In genomic region chr4:87497141-87497540, GRCh38 we compare ENCODE assay signal across 10 cellular contexts. TPM values are rescaled to one million over a fixed set of nuclear protein-coding genes. Genes with fewer than 3 reads are reported as not detected.
DNase-seq lines count a peak whose midpoint lies in the region; FAIRE-seq and TF ChIP-seq lines count a peak whose summit lies in the region.
"Had no signal": no experiment of that assay in that cellular context is flagged by ENCODE, and none has a peak within 500 bp of the region (broad histone marks: within the 10 kb centered on the region; RNA-seq: fewer than 3 reads in every experiment).

No MANE protein-coding gene starts in this region.

- no peaks in the 10 kb centered on the region for H4K20me1 ChIP-seq in endothelial cell of umbilical vein (replicated peaks; ENCODE audit: control insufficient read depth, extremely low read depth, insufficient read depth, low read length)

- H3K27me3 Mint-ChIP-seq in activated CD4-positive, alpha-beta T cell treated with anti-CD3 and anti-CD28 coated beads, Interleukin-2, amount 10 ng/mL, durations not matched to agents 24 days and 14 days: peaks cover 3% of the 10 kb centered on the region
- H3K27me3 Mint-ChIP-seq in activated CD4-positive, alpha-beta T cell treated with anti-CD3 and anti-CD28 coated beads, Interleukin-2, amount 10 ng/mL, durations not matched to agents 7 days and 5 days: no peaks in the 10 kb centered on the region

- intact Hi-C loops in activated CD4-positive, alpha-beta T cell treated with anti-CD3 and anti-CD28 coated beads, Interleukin-2, amount 10 ng/mL, durations not matched to agents 24 days and 14 days (cut with micrococcal nuclease): loop anchor here (5.0 kb wide), 1 partner anchor 350 kb away; no protein-coding TSS in a partner anchor
- intact Hi-C loops in endothelial cell of umbilical vein (cut with micrococcal nuclease) (loop anchor here (5.0 kb wide), 1 partner anchor 350 kb away; no protein-coding TSS in a partner anchor), posterior vena cava (cut with DNase I) (no loop called here)

- H3K4me1 ChIP-seq in endothelial cell of umbilical vein (ENCODE audit: control insufficient read depth, extremely low read depth, insufficient read depth, low read length): peaks cover under 1% of the 10 kb centered on the region

- no peak overlapping the region for H3K9ac ChIP-seq in endothelial cell of umbilical vein (replicated peaks; ENCODE audit: extremely low read depth, insufficient read depth, low read length)

- no peaks in the 10 kb centered on the region for H3K9me1 ChIP-seq in endothelial cell of umbilical vein (replicated peaks; ENCODE audit: control insufficient read depth, extremely low read depth, insufficient read depth, low read length)

- BruUV-seq in endothelial cell of umbilical vein (replicated peaks; lab: Mats Ljungman, UMichigan): no TSS peak

- H3K36me3 Mint-ChIP-seq in activated CD4-positive, alpha-beta T cell treated with anti-CD3 and anti-CD28 coated beads, Interleukin-2, amount 10 ng/mL, durations not matched to agents 24 days and 14 days (ENCODE audit: low read depth): no peaks in the 10 kb centered on the region
- no peaks in the 10 kb centered on the region for H3K36me3 Mint-ChIP-seq in activated CD4-positive, alpha-beta T cell treated with anti-CD3 and anti-CD28 coated beads, Interleukin-2, amount 10 ng/mL, durations not matched to agents 7 days and 5 days (ENCODE audit: low read depth)
- H3K36me3 Mint-ChIP-seq: CD4-positive, CD25-positive, alpha-beta regulatory T cell; T-cell had no signal

- H3K27ac ChIP-seq in endothelial cell of umbilical vein (ENCODE audit: insufficient read depth, low read depth, low read length): no peak overlapping the region

- no peaks in the 10 kb centered on the region for H3K36me3 ChIP-seq in endothelial cell of umbilical vein (ENCODE audit: control insufficient read depth in 2 of 2, extremely low read depth in 1 of 2, insufficient read depth in 2 of 2, low read length in 2 of 2)

- peaks cover 6% of the 10 kb centered on the region for H3K4me1 Mint-ChIP-seq in activated CD4-positive, alpha-beta T cell treated with anti-CD3 and anti-CD28 coated beads, Interleukin-2, amount 10 ng/mL, durations not matched to agents 24 days and 14 days
- peaks cover 19% of the 10 kb centered on the region for H3K4me1 Mint-ChIP-seq in activated CD4-positive, alpha-beta T cell treated with anti-CD3 and anti-CD28 coated beads, Interleukin-2, amount 10 ng/mL, durations not matched to agents 7 days and 5 days

- dilution Hi-C loops in endothelial cell of umbilical vein (cut with MboI; ENCODE audit: extremely low pct_ligation_motif_present, low sequenced_read_pairs): no loop called here

- H3K27ac Mint-ChIP-seq in activated CD4-positive, alpha-beta T cell treated with anti-CD3 and anti-CD28 coated beads, Interleukin-2, amount 10 ng/mL, durations not matched to agents 24 days and 14 days: no peak overlapping the region
- H3K27ac Mint-ChIP-seq in activated CD4-positive, alpha-beta T cell treated with anti-CD3 and anti-CD28 coated beads, Interleukin-2, amount 10 ng/mL, durations not matched to agents 7 days and 5 days: no peak overlapping the region
- H3K27ac Mint-ChIP-seq: T-cell had no signal

- FAIRE-seq in endothelial cell of umbilical vein (lab: Jason Lieb, UNC): no peak

- no peak overlapping the region for H3K4me3 Mint-ChIP-seq in activated CD4-positive, alpha-beta T cell treated with anti-CD3 and anti-CD28 coated beads, Interleukin-2, amount 10 ng/mL, durations not matched to agents 24 days and 14 days
- no peak overlapping the region for H3K4me3 Mint-ChIP-seq in activated CD4-positive, alpha-beta T cell treated with anti-CD3 and anti-CD28 coated beads, Interleukin-2, amount 10 ng/mL, durations not matched to agents 7 days and 5 days
- H3K4me3 Mint-ChIP-seq: T-cell had no signal

- no peak overlapping the region for H2AFZ ChIP-seq in endothelial cell of umbilical vein (ENCODE audit: low read depth, low read length)

- no peaks in the 10 kb centered on the region for H3K9me3 Mint-ChIP-seq in activated CD4-positive, alpha-beta T cell treated with anti-CD3 and anti-CD28 coated beads, Interleukin-2, amount 10 ng/mL, durations not matched to agents 24 days and 14 days
- H3K9me3 Mint-ChIP-seq in activated CD4-positive, alpha-beta T cell treated with anti-CD3 and anti-CD28 coated beads, Interleukin-2, amount 10 ng/mL, durations not matched to agents 7 days and 5 days: peaks cover 2% of the 10 kb centered on the region

- no peak for TF ChIP-seq POLR2A in endothelial cell of umbilical vein (IDR thresholded peaks at IDR 0.05; ENCODE audit: low read depth, low read length)

- CTCF ChIA-PET in activated CD4-positive, alpha-beta T cell treated with anti-CD3 and anti-CD28 coated beads, Interleukin-2, amount 10 ng/mL, durations not matched to agents 7 days and 5 days (lab: Charles Lee): interaction anchor here (0.6 to 1.2 kb wide), 2 partner anchors 15 to 254 kb away, joined by 3 to 7 read pairs; no protein-coding TSS in a partner anchor
- CTCF ChIA-PET in endothelial cell of umbilical vein (lab: Charles Lee): interaction anchor here (0.7 to 2.6 kb wide), 6 partner anchors 8 to 341 kb away, joined by 3 to 9 read pairs (median 4); no protein-coding TSS in a partner anchor

- H3K79me2 ChIP-seq in endothelial cell of umbilical vein (ENCODE audit: control insufficient read depth, insufficient read depth, low read length): no peaks in the 10 kb centered on the region

- H3K9me3 ChIP-seq in endothelial cell of umbilical vein (replicated peaks; ENCODE audit: control insufficient read depth, insufficient read depth, low read length): no peaks in the 10 kb centered on the region

- H3K4me3 ChIP-seq in endothelial cell of umbilical vein (replicated peaks in 1 of 3; ENCODE audit: insufficient read depth in 1 of 3, low read depth in 1 of 3, low read length in 3 of 3): no peak overlapping the region

- POLR2A ChIA-PET in activated CD4-positive, alpha-beta T cell treated with anti-CD3 and anti-CD28 coated beads, Interleukin-2, amount 10 ng/mL, durations not matched to agents 7 days and 5 days (lab: Charles Lee): interaction anchor here (0.7 kb wide), 1 partner anchor 33 kb away, joined by 3 read pairs; no protein-coding TSS in a partner anchor
- POLR2A ChIA-PET in endothelial cell of umbilical vein (lab: Charles Lee): no interaction called here

- no peaks in the 10 kb centered on the region for H3K27me3 ChIP-seq in endothelial cell of umbilical vein (ENCODE audit: control insufficient read depth in 2 of 2, insufficient read depth in 2 of 2, low read length in 2 of 2)

- H3K4me2 ChIP-seq in endothelial cell of umbilical vein (ENCODE audit: insufficient read depth, low read length): no peak overlapping the region

- peak; percentile 25 to 29 for TF ChIP-seq CTCF in endothelial cell of umbilical vein (IDR thresholded peaks at IDR 0.05; ENCODE audit: extremely low read depth in 1 of 2, insufficient read depth in 1 of 2, low read depth in 1 of 2, low read length in 2 of 2)

- peak; percentile 57 for DNase-seq in activated CD4-positive, alpha-beta T cell treated with anti-CD3 and anti-CD28 coated beads, Interleukin-2, amount 10 ng/mL, durations not matched to agents 24 days and 14 days
- DNase-seq in activated CD4-positive, alpha-beta T cell treated with anti-CD3 and anti-CD28 coated beads, Interleukin-2, amount 10 ng/mL, durations not matched to agents 7 days and 5 days: no peak
- DNase-seq in NAMALWA (ENCODE audit: low spot score): peak; percentile 29
- DNase-seq in endothelial cell of umbilical vein (ENCODE audit: low read depth, low spot score): no peak
- DNase-seq in stimulated activated CD4-positive, alpha-beta T cell treated with anti-CD3 and anti-CD28 coated beads, Interleukin-2, amount 100 ng/mL, for 24 hours: peak; percentile 22 to 34
- DNase-seq in posterior vena cava (ENCODE audit: low spot score): no peak
- no peak for DNase-seq in activated effector memory CD4-positive, alpha-beta T cell treated with Interleukin-2 at 50 U/mL for 16 hours
- DNase-seq in C1 segment of cervical spinal cord (lab: John Stamatoyannopoulos, UW): no peak

TF ChIP-seq in endothelial cell of umbilical vein, 7 proteins besides CTCF, POLR2A, EP300 and RAD21:
- TF ChIP-seq GATA2 (IDR thresholded peaks at IDR 0.05; ENCODE audit: insufficient read depth, insufficient read length, low read depth, low read length): no peak
- TF ChIP-seq MAX (IDR thresholded peaks at IDR 0.05; ENCODE audit: insufficient read depth, insufficient read length): no peak
- TF ChIP-seq FOS (IDR thresholded peaks at IDR 0.05; ENCODE audit: borderline replicate concordance, insufficient read depth, low read length): no peak
- TF ChIP-seq JUN (IDR thresholded peaks at IDR 0.05; ENCODE audit: borderline replicate concordance, insufficient read depth, insufficient read length, low read depth): no peak
- TF ChIP-seq POLR2AphosphoS5 (IDR thresholded peaks at IDR 0.05; ENCODE audit: insufficient read depth, low read depth, low read length): no peak
- no peak for TF ChIP-seq EZH2 (IDR thresholded peaks at IDR 0.05; ENCODE audit: borderline replicate concordance, low read depth, low read length, severe bottlenecking)
- no peak for TF ChIP-seq MYC (IDR thresholded peaks at IDR 0.05; ENCODE audit: low read depth, low read length)

RNA-seq across cellular contexts. Expression of gene SPARCL1, which starts 32.0 kb away (rescaled TPM):
- total RNA-seq in activated CD4-positive, alpha-beta T cell treated with anti-CD3 and anti-CD28 coated beads, Interleukin-2, amount 10 ng/mL, durations not matched to agents 24 days and 14 days: not detected in 2 replicates
- not detected for total RNA-seq in activated CD4-positive, alpha-beta T cell treated with anti-CD3 and anti-CD28 coated beads, Interleukin-2, amount 10 ng/mL, durations not matched to agents 7 days and 5 days
- not detected in 2 replicates for total RNA-seq in endothelial cell of umbilical vein
- polyA plus RNA-seq in endothelial cell of umbilical vein: not detected in 2 replicates
- not detected in 2 replicates for polyA plus RNA-seq in endothelial cell of umbilical vein (2011; cell fraction: cytosol; rRNA removed)
- polyA plus RNA-seq in endothelial cell of umbilical vein (2011; cell fraction: nucleus; rRNA removed): not detected in 2 replicates
- polyA plus RNA-seq in endothelial cell of umbilical vein (2012): not detected in 2 replicates
- not detected in 2 replicates for polyA minus RNA-seq in endothelial cell of umbilical vein
- not detected for polyA minus RNA-seq in endothelial cell of umbilical vein (2011; cell fraction: cytosol; rRNA and poly(A)+ RNA removed)
- not detected in 2 replicates for polyA minus RNA-seq in endothelial cell of umbilical vein (2011; cell fraction: nucleus; rRNA and poly(A)+ RNA removed)
- 100 to 1,000 TPM; 836 to 868 TPM for total RNA-seq in posterior vena cava
- total RNA-seq: CD4-positive, CD25-positive, alpha-beta regulatory T cell had no signal
- polyA plus RNA-seq: CD4-positive, CD25-positive, alpha-beta regulatory T cell had no signal

Comparison
In these comparisons a context has a peak if more than half of its experiments do, and no peak if none do; other contexts are left out.
1. DNase-seq: peak in activated CD4-positive, alpha-beta T cell treated with anti-CD3 and anti-CD28 coated beads, Interleukin-2, amount 10 ng/mL, durations not matched to agents 24 days and 14 days (single experiment), NAMALWA (single experiment) and stimulated activated CD4-positive, alpha-beta T cell treated with anti-CD3 and anti-CD28 coated beads, Interleukin-2, amount 100 ng/mL, for 24 hours (2 of 2); none in activated CD4-positive, alpha-beta T cell treated with anti-CD3 and anti-CD28 coated beads, Interleukin-2, amount 10 ng/mL, durations not matched to agents 7 days and 5 days (single experiment), endothelial cell of umbilical vein (single experiment), posterior vena cava (single experiment), activated effector memory CD4-positive, alpha-beta T cell treated with Interleukin-2 at 50 U/mL for 16 hours (single experiment) and C1 segment of cervical spinal cord (0 of 14).
2. RNA of gene SPARCL1, which starts 32.0 kb away (total RNA-seq): 836 to 868 TPM in posterior vena cava; not detected in endothelial cell of umbilical vein, not detected in activated CD4-positive, alpha-beta T cell treated with anti-CD3 and anti-CD28 coated beads, Interleukin-2, amount 10 ng/mL, durations not matched to agents 24 days and 14 days and not detected in activated CD4-positive, alpha-beta T cell treated with anti-CD3 and anti-CD28 coated beads, Interleukin-2, amount 10 ng/mL, durations not matched to agents 7 days and 5 days; every median in the first group is over 100 times any median in the second.
3. intact Hi-C loops: an anchor here in activated CD4-positive, alpha-beta T cell treated with anti-CD3 and anti-CD28 coated beads, Interleukin-2, amount 10 ng/mL, durations not matched to agents 24 days and 14 days (5.0 kb wide) and endothelial cell of umbilical vein (5.0 kb wide); none called in posterior vena cava.